Comparison of ENCODE assay signal across 9 cellular contexts in genomic region chr1:3518256-3518655, GRCh38.
A peak's percentile ranks its signal among the peaks of the same experiment; 100 is the strongest.
DNase-seq lines count a peak whose midpoint lies in the region; ATAC-seq, FAIRE-seq and TF ChIP-seq lines count a peak whose summit lies in the region.
"Had no signal": no experiment of that assay in that cellular context is flagged by ENCODE, and none has a peak within 500 bp of the region (broad histone marks: within the 10 kb centered on the region; RNA-seq: fewer than 3 reads in every experiment).

No MANE protein-coding gene starts in this region.

- H3K4me1 Mint-ChIP-seq in activated T-cell treated with anti-CD3 and anti-CD28 coated beads, Interleukin-2, amount 50 U/mL, for 4 hours (ENCODE audit: low read depth): no peaks in the 10 kb centered on the region

- ATAC-seq in activated T-cell treated with anti-CD3 and anti-CD28 coated beads, Interleukin-2, amount 50 U/mL, for 4 hours: no peak

- no peak overlapping the region for H3K27ac ChIP-seq in kidney (ENCODE audit: low read depth in 2 of 2, low read length in 2 of 2)
- no peak overlapping the region for H3K27ac ChIP-seq in tibial artery

- no peaks in the 10 kb centered on the region for H3K27me3 ChIP-seq in tibial artery

- H3K27me3 Mint-ChIP-seq in activated T-cell treated with anti-CD3 and anti-CD28 coated beads, Interleukin-2, amount 50 U/mL, for 4 hours (ENCODE audit: low read depth): no peaks in the 10 kb centered on the region

- no peak overlapping the region for H3K9ac ChIP-seq in kidney (ENCODE audit: low read length in 2 of 2)

- DNase-seq in activated gamma-delta T cell treated with Interleukin-2 at 50 U/mL for 16 hours (peak; percentile 19), activated gamma-delta T cell (lab: John Stamatoyannopoulos, UW) (no peak), kidney (no peak), tibial artery (no peak), NCI-H2196 (lab: John Stamatoyannopoulos, UW; ENCODE audit: unreplicated experiment) (no peak), AG08395 (ENCODE audit: low spot score) (no peak), AG08396 (ENCODE audit: low spot score) (no peak)
- peak; percentile 30 for DNase-seq in activated T-cell treated with anti-CD3 and anti-CD28 coated beads, Interleukin-2, amount 50 U/mL, for 4 hours

- no peaks in the 10 kb centered on the region for H3K36me3 Mint-ChIP-seq in activated T-cell treated with anti-CD3 and anti-CD28 coated beads, Interleukin-2, amount 50 U/mL, for 4 hours (ENCODE audit: insufficient read depth)

- no peak overlapping the region for H3K4me3 Mint-ChIP-seq in activated T-cell treated with anti-CD3 and anti-CD28 coated beads, Interleukin-2, amount 50 U/mL, for 4 hours

- no peaks in the 10 kb centered on the region for H3K4me1 ChIP-seq in kidney (ENCODE audit: control insufficient read depth in 1 of 2, insufficient read depth in 1 of 2, low read depth in 1 of 2, low read length in 2 of 2)
- H3K4me1 ChIP-seq in tibial artery: peaks cover 0 to 22% (median 16%) of the 10 kb centered on the region in 4 donors

- no peaks in the 10 kb centered on the region for H3K9me3 Mint-ChIP-seq in activated T-cell treated with anti-CD3 and anti-CD28 coated beads, Interleukin-2, amount 50 U/mL, for 4 hours

- H3K9me3 ChIP-seq in kidney (ENCODE audit: control insufficient read depth in 1 of 2, low read length in 2 of 2) (no peaks in the 10 kb centered on the region), tibial artery (no peaks in the 10 kb centered on the region)

- peak; percentile 15 for TF ChIP-seq CTCF in kidney (IDR thresholded peaks at IDR 0.05; ENCODE audit: borderline replicate concordance, extremely low read depth, insufficient read depth)
- peak; percentile 65 to 70 for TF ChIP-seq CTCF in tibial artery (IDR thresholded peaks at IDR 0.05)

- intact Hi-C loops in kidney (cut with DNase I): no loop called here
- intact Hi-C loops in tibial artery (cut with DNase I; ENCODE audit: low total_unique reads): no loop called here

- no peak overlapping the region for H3K4me3 ChIP-seq in kidney (ENCODE audit: low read length in 2 of 2)
- H3K4me3 ChIP-seq in tibial artery: no peak overlapping the region

- FAIRE-seq in kidney (lab: Jason Lieb, UNC): no peak
- FAIRE-seq: endometrium had no signal

- H3K36me3 ChIP-seq in kidney (ENCODE audit: control insufficient read depth in 1 of 2, insufficient read depth in 2 of 2, low read length in 2 of 2) (no peaks in the 10 kb centered on the region), tibial artery (peaks cover 0 to 73% (median 61%) of the 10 kb centered on the region in 3 donors)

Comparison
In these comparisons a context has a peak if more than half of its experiments do, and no peak if none do; other contexts are left out.
1. DNase-seq: peak in activated gamma-delta T cell treated with Interleukin-2 at 50 U/mL for 16 hours (single experiment) and activated T-cell treated with anti-CD3 and anti-CD28 coated beads, Interleukin-2, amount 50 U/mL, for 4 hours (single experiment); none in activated gamma-delta T cell (single experiment), kidney (single experiment), tibial artery (0 of 2), NCI-H2196 (single experiment), AG08395 (single experiment) and AG08396 (single experiment).